ENCODE assay signal across 8 cellular contexts in genomic region chr16:81446318-81447275, GRCh38. TPM values are rescaled to one million over a fixed set of nuclear protein-coding genes. Genes with fewer than 3 reads are reported as not detected.
DNase-seq lines count a peak whose midpoint lies in the region; TF ChIP-seq lines count a peak whose summit lies in the region.

No MANE protein-coding gene starts in this region.

- H3K4me3 Mint-ChIP-seq in activated CD4-positive, alpha-beta memory T cell treated with anti-CD3 and anti-CD28 coated beads for 36 hours, result peak overlapping the region; percentile 89

- H3K27me3 ChIP-seq in prostate gland (replicated peaks; ENCODE audit: insufficient read depth), result no peaks in the 10 kb centered on the region

- H3K4me3 ChIP-seq in foreskin fibroblast (ENCODE audit: low read depth in 1 of 2, low read length in 2 of 2), result peak overlapping the region; percentile 77 to 82
- peak overlapping the region; percentile 88 to 93 for H3K4me3 ChIP-seq in prostate gland

- WGBS in prostate gland, result 12% methylated on average over 31 of the region's 31 CpGs

- H3K9me3 ChIP-seq in prostate gland, result no peaks in the 10 kb centered on the region

- peaks cover 13% of the 10 kb centered on the region for H3K9me3 Mint-ChIP-seq in activated CD4-positive, alpha-beta memory T cell treated with anti-CD3 and anti-CD28 coated beads for 36 hours

- H3K27ac ChIP-seq in prostate gland, result peak overlapping the region; percentile 88

- peak; percentile 39 for DNase-seq in Ammon's horn (ENCODE audit: low spot score)
- peak; percentile 50 for DNase-seq in GM20000 (ENCODE audit: low spot score)
- peak; percentile 39 for DNase-seq in activated CD4-positive, alpha-beta memory T cell treated with anti-CD3 and anti-CD28 coated beads for 36 hours
- peak; percentile 49 to 78 for DNase-seq in foreskin fibroblast
- DNase-seq in prostate gland (ENCODE audit: low spot score), result peak; percentile 72
- no peak for DNase-seq in SKM-1 (lab: John Stamatoyannopoulos, UW; ENCODE audit: unreplicated experiment)
- no peak for DNase-seq in superior temporal gyrus (ENCODE audit: extremely low spot score)
- no peak for DNase-seq in DMS53 (lab: John Stamatoyannopoulos, UW)

- intact Hi-C loops in activated CD4-positive, alpha-beta memory T cell treated with anti-CD3 and anti-CD28 coated beads for 36 hours (cut with micrococcal nuclease), result loop anchor here (5.0 kb wide), 1 partner anchor 186 kb away; no protein-coding TSS in a partner anchor
- intact Hi-C loops in prostate gland (cut with DNase I), result no loop called here

- peak overlapping the region; percentile 76 for H3K27ac Mint-ChIP-seq in activated CD4-positive, alpha-beta memory T cell treated with anti-CD3 and anti-CD28 coated beads for 36 hours

- no peaks in the 10 kb centered on the region for H3K36me3 ChIP-seq in prostate gland

- no peaks in the 10 kb centered on the region for H3K27me3 Mint-ChIP-seq in activated CD4-positive, alpha-beta memory T cell treated with anti-CD3 and anti-CD28 coated beads for 36 hours

- H3K36me3 Mint-ChIP-seq in activated CD4-positive, alpha-beta memory T cell treated with anti-CD3 and anti-CD28 coated beads for 36 hours, result peaks cover 13% of the 10 kb centered on the region

- peaks cover 8% of the 10 kb centered on the region for H3K4me1 ChIP-seq in prostate gland (replicated peaks)

- peaks cover 46% of the 10 kb centered on the region for H3K4me1 Mint-ChIP-seq in activated CD4-positive, alpha-beta memory T cell treated with anti-CD3 and anti-CD28 coated beads for 36 hours (ENCODE audit: low read depth)

- POLR2A ChIA-PET in activated CD4-positive, alpha-beta memory T cell treated with anti-CD3 and anti-CD28 coated beads for 36 hours (lab: Charles Lee), result interaction anchor here (1.3 kb wide), 1 partner anchor 122 kb away, joined by 4 read pairs; no protein-coding TSS in a partner anchor

- CTCF ChIA-PET in activated CD4-positive, alpha-beta memory T cell treated with anti-CD3 and anti-CD28 coated beads for 36 hours (lab: Charles Lee), result interaction anchor here (0.7 to 2.3 kb wide), 2 partner anchors 170 to 284 kb away, joined by 4 to 6 read pairs; no protein-coding TSS in a partner anchor

- peak; percentile 71 for TF ChIP-seq POLR2A in prostate gland (IDR thresholded peaks at IDR 0.05)

- TF ChIP-seq CTCF in GM20000 (IDR thresholded peaks at IDR 0.05; ENCODE audit: extremely low read depth, missing control alignments) (no peak), foreskin fibroblast (IDR thresholded peaks at IDR 0.05; ENCODE audit: low read depth, low read length) (no peak), prostate gland (IDR thresholded peaks at IDR 0.05) (no peak)

RNA-seq across cellular contexts. Expression of gene CMIP, which starts 2.0 kb away (rescaled TPM):
- total RNA-seq in activated CD4-positive, alpha-beta memory T cell treated with anti-CD3 and anti-CD28 coated beads for 36 hours, result 10 to 100 TPM; 35.0 to 36.6 TPM
- 10 to 100 TPM; 30.1 to 95.1 TPM for total RNA-seq in prostate gland

Comparison
In these comparisons a context has a peak if more than half of its experiments do, and no peak if none do; other contexts are left out.
1. DNase-seq: peak in Ammon's horn (single experiment), GM20000 (single experiment), activated CD4-positive, alpha-beta memory T cell treated with anti-CD3 and anti-CD28 coated beads for 36 hours (single experiment), foreskin fibroblast (2 of 2) and prostate gland (single experiment); none in SKM-1 (single experiment), superior temporal gyrus (single experiment) and DMS53 (single experiment).